In genomic region chr1:201505505-201505893, GRCh38 we compare ENCODE assay signal across 8 cellular contexts. TPM values are rescaled to one million over a fixed set of nuclear protein-coding genes. Genes with fewer than 3 reads are reported as not detected.
DNase-seq lines count a peak whose midpoint lies in the region; ATAC-seq and TF ChIP-seq lines count a peak whose summit lies in the region.

No MANE protein-coding gene starts in this region.

- no peak overlapping the region for H3T11ph ChIP-seq in H9 (ENCODE audit: low read length)

- WGBS in H9 (ENCODE audit: extremely low coverage, insufficient read length, low lambda C conversion rate), result no CpG with 5 or more reads among the region's 4 CpGs

- no peaks in the 10 kb centered on the region for H3K79me2 ChIP-seq in H9 (ENCODE audit: insufficient read depth, low read length)

- H3K14ac ChIP-seq in H9 (ENCODE audit: insufficient read depth, low read length), result peak overlapping the region; percentile 27; the same call in 1 of the 2 replicates

- no peak overlapping the region for H3K4me2 ChIP-seq in H9 (ENCODE audit: insufficient read depth, insufficient read length, low read length)

- ATAC-seq in T-cell (replicated peaks in 1 of 4) (no peak), GM21576 (IDR thresholded peaks at IDR 0.05; ENCODE audit: unreplicated experiment) (no peak)

- H2AK5ac ChIP-seq in H9 (ENCODE audit: insufficient read length, low read length), result no peak overlapping the region

- H3K23me2 ChIP-seq in H9 (ENCODE audit: insufficient read length, low read depth, low read length, poor library complexity, severe bottlenecking), result peaks cover 8% of the 10 kb centered on the region

- no peak overlapping the region for H4K8ac ChIP-seq in H9 (replicated peaks; ENCODE audit: insufficient read length, low read depth, low read length)

- no peak overlapping the region for H3K9ac ChIP-seq in H9 (ENCODE audit: extremely low read depth, insufficient read length, low read length)

- H2BK5ac ChIP-seq in H9 (ENCODE audit: insufficient read length, low read length), result no peak overlapping the region

- no peak overlapping the region for H2AFZ ChIP-seq in H9 (ENCODE audit: low read length)

- no peak overlapping the region for H3K23ac ChIP-seq in H9 (ENCODE audit: insufficient read length, low read depth, low read length)

- no peak overlapping the region for H3K27ac ChIP-seq in H9 (ENCODE audit: insufficient read length, low read depth, low read length)

- H3K27me3 Mint-ChIP-seq in H9 (ENCODE audit: low read depth) (peaks cover 2% of the 10 kb centered on the region; the same call in 1 of the 2 replicates), T-cell (no peaks in the 10 kb centered on the region)

- peak overlapping the region; percentile 51 for H3K18ac ChIP-seq in H9 (ENCODE audit: insufficient read length, low read depth, low read length)

- no peak overlapping the region for H4K91ac ChIP-seq in H9 (ENCODE audit: insufficient read length, low read depth, low read length)

- POLR2A ChIA-PET in T-cell (lab: Charles Lee), result no interaction called here

- H3K4ac ChIP-seq in H9 (ENCODE audit: low read depth, low read length), result no peak overlapping the region

- H3K9me3 ChIP-seq in H9 (ENCODE audit: control insufficient read depth, low read depth, low read length), result no peaks in the 10 kb centered on the region
- no peaks in the 10 kb centered on the region for H3K9me3 ChIP-seq in BE2C

- H3K56ac ChIP-seq in H9 (ENCODE audit: insufficient read length, low read depth, low read length), result no peak overlapping the region

- H3K36me3 ChIP-seq in BE2C, result no peaks in the 10 kb centered on the region

- H3K4me1 Mint-ChIP-seq in H9 (peaks cover 35 to 44% of the 10 kb centered on the region in 2 experiments), T-cell (peaks cover 33 to 49% (median 42%) of the 10 kb centered on the region in 3 donors)

- H3K4me3 Mint-ChIP-seq in H9, result no peak overlapping the region
- H3K4me3 Mint-ChIP-seq in T-cell, result peak overlapping the region; percentile 85 to 92 (median 88)

- TF ChIP-seq CTCF in H9 (conservative IDR thresholded peaks at IDR 0.05), result no peak
- no peak for TF ChIP-seq CTCF in fibroblast of mammary gland (conservative IDR thresholded peaks at IDR 0.05; ENCODE audit: control insufficient read depth, insufficient read depth, low read depth, low read length)
- no peak for TF ChIP-seq CTCF in retinal pigment epithelial cell (conservative IDR thresholded peaks at IDR 0.05; ENCODE audit: low read depth, low read length)
- no peak for TF ChIP-seq CTCF in BE2C (IDR thresholded peaks at IDR 0.05; ENCODE audit: low read depth, low read length)

- H3K27me3 ChIP-seq in H9 (ENCODE audit: insufficient read depth, low read length) (peaks cover 4% of the 10 kb centered on the region; the same call in 1 of the 2 replicates), BE2C (no peaks in the 10 kb centered on the region)

- H2BK20ac ChIP-seq in H9 (ENCODE audit: low read depth, low read length, poor library complexity, severe bottlenecking), result no peak overlapping the region

- H3K36me3 Mint-ChIP-seq in H9 (ENCODE audit: insufficient read depth in 1 of 3, low read depth in 3 of 3), result no peaks in the 10 kb centered on the region
- H3K36me3 Mint-ChIP-seq in T-cell, result no peaks in the 10 kb centered on the region

- no peak overlapping the region for H2BK15ac ChIP-seq in H9 (ENCODE audit: low read depth, low read length)

- no peaks in the 10 kb centered on the region for H3K79me1 ChIP-seq in H9 (ENCODE audit: insufficient read depth, low read depth, low read length, poor library complexity, severe bottlenecking)

- no peak overlapping the region for H2BK120ac ChIP-seq in H9 (ENCODE audit: low read depth, low read length, poor library complexity, severe bottlenecking)

- H4K5ac ChIP-seq in H9 (ENCODE audit: insufficient read length, low read depth, low read length), result no peak overlapping the region

- H3K27ac Mint-ChIP-seq in H9 (peak overlapping the region; percentile 66 to 91 (median 85); a peak in 5 of 7 replicates), T-cell (peak overlapping the region; percentile 46 to 89)

- H3K9me3 Mint-ChIP-seq in H9, result no peaks in the 10 kb centered on the region
- no peaks in the 10 kb centered on the region for H3K9me3 Mint-ChIP-seq in T-cell

- CTCF ChIA-PET in T-cell (lab: Charles Lee), result interaction anchor here in 1 of 2 donors (3.1 kb wide), 1 partner anchor 23 kb away, joined by 18 read pairs; no protein-coding TSS in a partner anchor

- no peak overlapping the region for H2BK12ac ChIP-seq in H9 (ENCODE audit: insufficient read length, low read depth, low read length)

- H4K20me1 ChIP-seq in H9 (ENCODE audit: control insufficient read depth, insufficient read depth, insufficient read length), result no peaks in the 10 kb centered on the region

- H3K4me3 ChIP-seq in fibroblast of mammary gland (ENCODE audit: control insufficient read depth, low read depth, low read length), result peak overlapping the region; percentile 62
- peak overlapping the region; percentile 59 for H3K4me3 ChIP-seq in retinal pigment epithelial cell (ENCODE audit: low read length)
- no peak overlapping the region for H3K4me3 ChIP-seq in BE2C (ENCODE audit: low read depth, low read length)

- DNase-seq in AG08396 (ENCODE audit: low spot score) (peak; percentile 57), H9 (peak; percentile 49), T-cell (no peak), fibroblast of mammary gland (ENCODE audit: low read depth) (peak; percentile 56), retinal pigment epithelial cell (ENCODE audit: low read depth) (no peak), BE2C (no peak), amniotic stem cell (lab: John Stamatoyannopoulos, UW) (no peak)

- H3K4me1 ChIP-seq in H9 (ENCODE audit: insufficient read depth, low read length) (peaks cover 6% of the 10 kb centered on the region), BE2C (peaks cover 3% of the 10 kb centered on the region)

RNA-seq across cellular contexts. Expression of gene CSRP1, which starts 1.4 kb away (rescaled TPM):
- total RNA-seq in H9 (2021), result 0.44 TPM in 2 replicates
- 10 to 100 TPM; 35.0 to 47.2 (median 36.8) TPM for total RNA-seq in T-cell
- 78.3 TPM for polyA plus RNA-seq in BE2C (2012; ENCODE audit: insufficient read depth, insufficient read length, low read depth)

RNA-seq across cellular contexts. Expression of gene NAV1, which starts 33.4 kb away (rescaled TPM):
- total RNA-seq in H9 (2021) (20.5 and 21.6 TPM in 2 replicates), T-cell (1 to 10 TPM; 2.8 to 6.9 (median 4.7) TPM)
- polyA plus RNA-seq in BE2C (2012; ENCODE audit: insufficient read depth, insufficient read length, low read depth), result 41.3 TPM

RNA-seq across cellular contexts. Expression of gene PHLDA3, which starts 36.5 kb away (rescaled TPM):
- 53.9 and 55.0 TPM in 2 replicates for total RNA-seq in H9 (2021)
- 1 to 10 TPM in 4 of 5 donors, under 1 TPM in 1; 0.83 to 5.8 (median 3.6) TPM for total RNA-seq in T-cell
- 0.97 TPM for polyA plus RNA-seq in BE2C (2012; ENCODE audit: insufficient read depth, insufficient read length, low read depth)

Comparison
In these comparisons a context has a peak if more than half of its experiments do, and no peak if none do; other contexts are left out.
1. DNase-seq: peak in AG08396 (single experiment), H9 (single experiment) and fibroblast of mammary gland (single experiment); none in T-cell (0 of 34), retinal pigment epithelial cell (single experiment), BE2C (single experiment) and amniotic stem cell (single experiment).
2. H3K4me3 Mint-ChIP-seq: peak in T-cell (3 of 3); none in H9 (0 of 2).
3. RNA of gene CSRP1, which starts 1.4 kb away (total RNA-seq): 35.0 to 47.2 TPM in T-cell; 0.44 TPM in H9; every median in the first group is over 10 times any median in the second.